25 cellular contexts compared by ENCODE assay signal in the genomic region with DNA sequence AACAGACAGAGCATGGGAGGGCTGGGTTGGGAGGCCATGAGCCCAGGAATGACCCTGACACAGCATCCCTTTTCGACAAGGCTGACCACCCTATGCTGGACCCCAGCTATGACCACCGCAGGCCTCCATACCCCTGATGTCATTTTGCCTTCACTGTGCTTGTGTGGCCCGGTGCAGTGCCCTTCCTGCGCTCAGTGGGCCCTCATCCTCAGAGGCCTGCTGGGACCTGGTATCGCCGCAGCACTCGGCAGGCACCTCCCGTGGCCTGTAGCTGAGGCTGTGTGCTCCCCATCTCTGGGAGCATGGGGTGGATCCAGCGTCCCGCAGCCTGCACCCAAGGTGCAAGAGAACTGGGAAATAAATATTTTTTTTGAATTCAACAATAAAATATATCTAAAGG.
"Had no signal": no experiment of that assay in that cellular context is flagged by ENCODE, and none has a peak within 500 bp of the region (broad histone marks: within the 10 kb centered on the region; RNA-seq: fewer than 3 reads in every experiment).

No MANE protein-coding gene starts in this region.

- H3K4me1 Mint-ChIP-seq: endodermal cell had no signal

- H3K9me3 Mint-ChIP-seq: dendritic cell treated with granulocyte-macrophage colony-stimulating factor and Interleukin-4, amounts not matched to agents 40 ng/mL and 50 ng/mL, for 4 days; effector memory CD8-positive, alpha-beta T cell had no signal

- H3K4me1 ChIP-seq: colonic mucosa, foreskin keratinocyte, gastroesophageal sphincter had no signal

- DNase-seq: colonic mucosa; cortex of kidney; dermis blood vessel endothelial cell; dorsolateral prefrontal cortex; effector CD4-positive, alpha-beta T cell; effector CD8-positive, alpha-beta T cell; effector memory CD4-positive, alpha-beta T cell; effector memory CD8-positive, alpha-beta T cell; endodermal cell; erythroblast; esophagus squamous epithelium; foreskin fibroblast; foreskin keratinocyte; foreskin melanocyte; gastrocnemius medialis; glutamatergic neuron; head of caudate nucleus; heart left ventricle; heart right ventricle had no signal

- H3K27ac Mint-ChIP-seq: dendritic cell treated with granulocyte-macrophage colony-stimulating factor and Interleukin-4, amounts not matched to agents 40 ng/mL and 50 ng/mL, for 4 days; effector memory CD8-positive, alpha-beta T cell; endodermal cell had no signal

- H3K27me3 ChIP-seq: colonic mucosa, dorsolateral prefrontal cortex, esophagus muscularis mucosa, esophagus squamous epithelium, gastrocnemius medialis, gastroesophageal sphincter, heart left ventricle, heart right ventricle had no signal

- ATAC-seq: effector memory CD8-positive, alpha-beta T cell; esophagus mucosa; foreskin keratinocyte; gastrocnemius medialis; gastroesophageal sphincter; heart right ventricle had no signal

- H3K36me3 ChIP-seq: colonic mucosa, esophagus muscularis mucosa, esophagus squamous epithelium, gastrocnemius medialis, gastroesophageal sphincter, heart left ventricle, heart right ventricle had no signal

- H3K4me3 ChIP-seq: colonic mucosa, coronary artery, dorsolateral prefrontal cortex, esophagus muscularis mucosa, esophagus squamous epithelium, gastrocnemius medialis, gastroesophageal sphincter, heart left ventricle, heart right ventricle had no signal

- H3K4me3 Mint-ChIP-seq: dendritic cell treated with granulocyte-macrophage colony-stimulating factor and Interleukin-4, amounts not matched to agents 40 ng/mL and 50 ng/mL, for 4 days; effector memory CD8-positive, alpha-beta T cell; endodermal cell had no signal

- H3K27ac ChIP-seq: colonic mucosa, coronary artery, dorsolateral prefrontal cortex, epithelial cell of prostate, esophagus muscularis mucosa, esophagus squamous epithelium, foreskin keratinocyte, gastrocnemius medialis, gastroesophageal sphincter, heart left ventricle, heart right ventricle had no signal

- H3K9me3 ChIP-seq: colonic mucosa, esophagus muscularis mucosa, esophagus squamous epithelium, gastrocnemius medialis, gastroesophageal sphincter had no signal
